ENCODE assay signal across 21 cellular contexts in the genomic region with DNA sequence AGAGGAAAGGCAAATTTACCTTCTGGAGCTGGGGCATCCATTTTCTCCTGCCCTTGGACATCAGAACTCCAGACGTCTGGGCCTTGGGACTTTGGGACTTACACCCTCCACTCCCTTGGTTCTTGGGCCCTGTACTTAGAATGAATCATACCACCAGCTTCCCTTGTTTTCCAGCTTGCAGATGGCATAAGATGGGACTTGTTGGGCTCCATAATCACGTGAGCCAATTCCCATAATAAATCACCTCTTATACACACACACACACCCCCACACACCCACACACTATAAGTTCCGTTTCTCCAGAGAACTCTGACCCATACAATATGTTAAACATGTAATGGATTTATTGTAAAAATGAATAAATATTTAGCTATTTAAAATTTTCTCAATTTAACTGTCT.
A peak's percentile ranks its signal among the peaks of the same experiment; 100 is the strongest.
DNase-seq lines count a peak whose midpoint lies in the region; ATAC-seq and TF ChIP-seq lines count a peak whose summit lies in the region.
"Had no signal": no experiment of that assay in that cellular context is flagged by ENCODE, and none has a peak within 500 bp of the region (broad histone marks: within the 10 kb centered on the region; RNA-seq: fewer than 3 reads in every experiment).

No MANE protein-coding gene starts in this region.

- CTCF ChIA-PET in MCF 10A (lab: Yijun Ruan, JAX): interaction anchor here (0.7 to 2.7 kb wide), 5 partner anchors 9 to 375 kb away, joined by 3 to 22 read pairs (median 3); no protein-coding TSS in a partner anchor

- TF ChIP-seq POLR2A in breast epithelium (IDR thresholded peaks at IDR 0.05) (no peak), transverse colon (IDR thresholded peaks at IDR 0.05) (no peak)

- H3K27me3 ChIP-seq in breast epithelium (no peaks in the 10 kb centered on the region), transverse colon (no peaks in the 10 kb centered on the region)
- H3K27me3 ChIP-seq: BLaER1 had no signal

- H3K36me3 ChIP-seq in breast epithelium (no peaks in the 10 kb centered on the region), mucosa of descending colon (ENCODE audit: low read depth) (no peaks in the 10 kb centered on the region), transverse colon (no peaks in the 10 kb centered on the region)
- H3K36me3 ChIP-seq: BLaER1 had no signal

- H3K4me1 Mint-ChIP-seq in MCF 10A (ENCODE audit: insufficient read depth, unreplicated experiment): peaks cover 41% of the 10 kb centered on the region
- H3K4me1 Mint-ChIP-seq: B cell; CD4-positive, CD25-positive, alpha-beta regulatory T cell had no signal

- TF ChIP-seq CTCF in MCF 10A (IDR thresholded peaks at IDR 0.05; ENCODE audit: unreplicated experiment) (no peak), breast epithelium (IDR thresholded peaks at IDR 0.05) (no peak), mucosa of descending colon (IDR thresholded peaks at IDR 0.05) (no peak), transverse colon (IDR thresholded peaks at IDR 0.05) (no peak)

- no peak for TF ChIP-seq EP300 in transverse colon (IDR thresholded peaks at IDR 0.05; ENCODE audit: low read depth)

- DNase-seq in MCF 10A (ENCODE audit: unreplicated experiment) (no peak), breast epithelium (ENCODE audit: low spot score in 2 of 2) (no peak), mucosa of descending colon (peak in 1 of 3 donors; percentile 74), transverse colon (peak; percentile 54), DMS 273 treated with DMSO at 0.1 percent for 48 hours (lab: John Stamatoyannopoulos, UW) (no peak)
- DNase-seq in activated CD4-positive, CD25-positive, alpha-beta regulatory T cell treated with anti-CD3 and anti-CD28 coated beads, Interleukin-2, amount 50 U/mL, for 72 hours: no peak
- DNase-seq in activated CD4-positive, alpha-beta T cell treated with anti-CD3 and anti-CD28 coated beads for 48 hours: no peak
- DNase-seq: Caco-2; CD4-positive, CD25-positive, alpha-beta regulatory T cell; CD8-positive, alpha-beta T cell; DMS79; EL; GDM1; GM23248; H7; HCEC 1CT had no signal

- BruUV-seq in MCF 10A (replicated peaks; lab: Mats Ljungman, UMichigan): no TSS peak

- H3K27ac ChIP-seq in breast epithelium (no peak overlapping the region), transverse colon (peak overlapping the region; percentile 53 to 72 (median 62))
- H3K27ac ChIP-seq: 22Rv1, BLaER1, C4-2B, GM23248 had no signal

- no peaks in the 10 kb centered on the region for H3K36me3 Mint-ChIP-seq in MCF 10A (ENCODE audit: insufficient read depth, unreplicated experiment)
- H3K36me3 Mint-ChIP-seq: CD4-positive, CD25-positive, alpha-beta regulatory T cell; CD8-positive, alpha-beta T cell had no signal

- no peak overlapping the region for H3K4me3 ChIP-seq in breast epithelium
- no peak overlapping the region for H3K4me3 ChIP-seq in mucosa of descending colon
- H3K4me3 ChIP-seq in transverse colon: no peak overlapping the region
- H3K4me3 ChIP-seq: BLaER1, GM12878, GM23248 had no signal

- POLR2A ChIA-PET in MCF 10A (lab: Yijun Ruan, JAX): interaction anchor here (0.7 to 1.6 kb wide), 6 partner anchors 17 to 65 kb away, joined by 3 to 4 read pairs (median 3); no protein-coding TSS in a partner anchor

- H3K9me3 ChIP-seq in breast epithelium (no peaks in the 10 kb centered on the region), mucosa of descending colon (no peaks in the 10 kb centered on the region), transverse colon (peaks cover 0 to 4% of the 10 kb centered on the region in 2 donors)
- H3K9me3 ChIP-seq: Caco-2 had no signal

- intact Hi-C loops in MCF 10A (cut with micrococcal nuclease): loop anchor here (10.0 kb wide), 1 partner anchor 373 kb away; no protein-coding TSS in a partner anchor
- intact Hi-C loops in breast epithelium (cut with DNase I; ENCODE audit: low total_unique reads): no loop called here
- intact Hi-C loops in mucosa of descending colon (cut with DNase I, micrococcal nuclease): no loop called here
- intact Hi-C loops in transverse colon (cut with DNase I; ENCODE audit: low total_unique reads): no loop called here

- H3K9me3 Mint-ChIP-seq in MCF 10A (ENCODE audit: unreplicated experiment): peaks cover 7% of the 10 kb centered on the region
- H3K9me3 Mint-ChIP-seq: CD4-positive, CD25-positive, alpha-beta regulatory T cell; CD8-positive, alpha-beta T cell had no signal

- peak; percentile 94 for ATAC-seq in mucosa of descending colon
- ATAC-seq: CD8-positive, alpha-beta T cell; GM12878 had no signal

- in situ Hi-C loops in transverse colon (cut with MboI; ENCODE audit: low pct_ligation_motif_present in 1 of 4, low pct_unique_long_range_greater_than_20kb in 1 of 4, low sequenced_read_pairs in 3 of 4): no loop called here

- no peaks in the 10 kb centered on the region for H3K27me3 Mint-ChIP-seq in MCF 10A (ENCODE audit: insufficient read depth, unreplicated experiment)

- H3K4me3 Mint-ChIP-seq in MCF 10A (ENCODE audit: unreplicated experiment): peak overlapping the region; percentile 63
- H3K4me3 Mint-ChIP-seq: B cell; CD4-positive, CD25-positive, alpha-beta regulatory T cell; CD8-positive, alpha-beta T cell had no signal

- no peak overlapping the region for H3K27ac Mint-ChIP-seq in MCF 10A (ENCODE audit: low read depth, unreplicated experiment)
- H3K27ac Mint-ChIP-seq: B cell; CD4-positive, CD25-positive, alpha-beta regulatory T cell; CD8-positive, alpha-beta T cell had no signal

- WGBS in transverse colon (ENCODE audit: low coverage in 1 of 2), 2 donors: 36 to 38% methylated on average over 1 to 3 of the region's 3 CpGs

- H3K4me1 ChIP-seq in breast epithelium: no peaks in the 10 kb centered on the region
- H3K4me1 ChIP-seq in mucosa of descending colon (ENCODE audit: low read depth): peaks cover 7% of the 10 kb centered on the region
- H3K4me1 ChIP-seq in transverse colon: peaks cover 3 to 38% (median 13%) of the 10 kb centered on the region in 4 donors
- H3K4me1 ChIP-seq: BLaER1 had no signal

Comparison
In these comparisons a context has a peak if more than half of its experiments do, and no peak if none do; other contexts are left out.
1. H3K27ac ChIP-seq: peak in transverse colon (4 of 4); none in breast epithelium (0 of 2).